In genomic region chr1:42784946-42785693, GRCh38 we compare ENCODE assay signal across 9 cellular contexts. TPM values are rescaled to one million over a fixed set of nuclear protein-coding genes. Genes with fewer than 3 reads are reported as not detected.
A peak's percentile ranks its signal among the peaks of the same experiment; 100 is the strongest.
DNase-seq lines count a peak whose midpoint lies in the region; ATAC-seq and TF ChIP-seq lines count a peak whose summit lies in the region.
"Had no signal": no experiment of that assay in that cellular context is flagged by ENCODE, and none has a peak within 500 bp of the region (broad histone marks: within the 10 kb centered on the region; RNA-seq: fewer than 3 reads in every experiment).

Gene TMEM269, plus strand, starts transcription at chr1:42784991. Its CDS starts 4,903 bp downstream, at chr1:42789894.

- peaks cover 13 to 21% (median 21%) of the 10 kb centered on the region in 3 donors for H3K4me1 Mint-ChIP-seq in naive B cell

- peak; percentile 74 to 78 for ATAC-seq in naive B cell (ENCODE audit: low read depth in 2 of 2)
- no peak for ATAC-seq in thoracic aorta (ENCODE audit: insufficient number of reproducible peaks, low FRiP score, low read depth)
- no peak for ATAC-seq in PC-3

- CTCF ChIA-PET in PC-3 (lab: Charles Lee): no interaction called here

- no peaks in the 10 kb centered on the region for H3K79me2 ChIP-seq in PC-3 (ENCODE audit: low read length)

- intact Hi-C loops in PC-3 (cut with micrococcal nuclease): no loop called here

- H3K9me3 Mint-ChIP-seq in naive B cell: peaks cover 0 to 1% (median 0%) of the 10 kb centered on the region in 7 donors

- TF ChIP-seq CTCF in AG10803 (conservative IDR thresholded peaks at IDR 0.05; ENCODE audit: low read length): no peak
- TF ChIP-seq CTCF in thoracic aorta (IDR thresholded peaks at IDR 0.05): no peak
- TF ChIP-seq CTCF in PC-3 (conservative IDR thresholded peaks at IDR 0.05; ENCODE audit: low read depth, low read length): no peak

- DNase-seq in AG10803 (ENCODE audit: low read depth): no peak
- DNase-seq in activated CD4-positive, alpha-beta T cell treated with anti-CD3 and anti-CD28 coated beads for 4 hours: peak; percentile 26 to 27
- peak; percentile 44 for DNase-seq in dermis blood vessel endothelial cell
- peak; percentile 6 for DNase-seq in naive B cell
- no peak for DNase-seq in thoracic aorta (ENCODE audit: low spot score)
- no peak for DNase-seq in cortex of kidney (lab: John Stamatoyannopoulos, UW)
- no peak for DNase-seq in PC-3
- no peak for DNase-seq in amniotic stem cell (lab: John Stamatoyannopoulos, UW)

- H3K9me3 ChIP-seq in thoracic aorta: no peaks in the 10 kb centered on the region
- no peaks in the 10 kb centered on the region for H3K9me3 ChIP-seq in PC-3 (ENCODE audit: low read length)

- no peak within 1 kb of the TSS for H2AFZ ChIP-seq in PC-3 (ENCODE audit: low read length)

- no peaks in the 10 kb centered on the region for H3F3A ChIP-seq in PC-3 (ENCODE audit: low read length, unreplicated experiment)

- H3K9me2 ChIP-seq in PC-3 (replicated peaks; ENCODE audit: low read length): no peaks in the 10 kb centered on the region

- peak within 1 kb of the TSS; percentile 2 to 75 (median 24) for H3K27ac Mint-ChIP-seq in naive B cell

- H3K36me3 ChIP-seq in thoracic aorta (peaks cover 2% of the 10 kb centered on the region), PC-3 (ENCODE audit: low read depth, low read length) (peaks cover 8% of the 10 kb centered on the region; the same call in 1 of the 2 replicates)

- H3K27me3 ChIP-seq in thoracic aorta (replicated peaks; ENCODE audit: insufficient read depth): no peaks in the 10 kb centered on the region
- H3K27me3 ChIP-seq in PC-3 (ENCODE audit: low read length): no peaks in the 10 kb centered on the region

- no peaks in the 10 kb centered on the region for H3K27me3 Mint-ChIP-seq in naive B cell

- no peak within 1 kb of the TSS for H3K9ac ChIP-seq in PC-3 (ENCODE audit: low read length)

- H3K4me3 Mint-ChIP-seq in naive B cell: peak within 1 kb of the TSS; percentile 70 to 91 (median 88)

- peaks cover 3 to 16% of the 10 kb centered on the region in 2 donors for H3K4me1 ChIP-seq in thoracic aorta (ENCODE audit: control insufficient read depth in 1 of 2, low read depth in 2 of 2)
- H3K4me1 ChIP-seq in PC-3 (ENCODE audit: insufficient read depth, low read length): no peaks in the 10 kb centered on the region

- peaks cover 14 to 15% of the 10 kb centered on the region in 2 donors for H3K36me3 Mint-ChIP-seq in naive B cell

- H3K4me3 ChIP-seq in AG10803 (ENCODE audit: low read length): peak within 1 kb of the TSS; percentile 51
- H3K4me3 ChIP-seq in thoracic aorta: peak within 1 kb of the TSS; percentile 67
- no peak within 1 kb of the TSS for H3K4me3 ChIP-seq in PC-3 (ENCODE audit: low read length)

- no peak within 1 kb of the TSS for H3K4me2 ChIP-seq in PC-3 (ENCODE audit: low read length)

- BruUV-seq in PC-3 (replicated peaks; lab: Mats Ljungman, UMichigan): no TSS peak

- POLR2A ChIA-PET in PC-3 (lab: Charles Lee; ENCODE audit: unreplicated experiment): no interaction called here

- H3K27ac ChIP-seq in thoracic aorta (no peak within 1 kb of the TSS), PC-3 (ENCODE audit: low read length) (no peak within 1 kb of the TSS)

- no peaks in the 10 kb centered on the region for H4K20me1 ChIP-seq in PC-3 (ENCODE audit: low read length)

RNA-seq across cellular contexts. Expression of gene TMEM269, which starts in this region (rescaled TPM):
- not detected in 2 replicates for total RNA-seq in dermis blood vessel endothelial cell
- under 1 TPM in 1 of 6 donors, not detected in 5; 0.11 TPM for polyA plus RNA-seq in naive B cell (ENCODE audit: low read depth in 6 of 6)
- total RNA-seq in thoracic aorta: under 1 TPM; 0.27 to 0.35 TPM
- 0.11 TPM in 1 of 2 replicates, not detected in the other for total RNA-seq in PC-3 (2014; rRNA removed)
- total RNA-seq: SK-MEL-5 had no signal

Comparison
In these comparisons a context has a peak if more than half of its experiments do, and no peak if none do; other contexts are left out.
1. Peak in DNase-seq in dermis blood vessel endothelial cell; RNA of the gene not detected or under 1 TPM.
2. Peak in DNase-seq and ATAC-seq in naive B cell; RNA of the gene not detected or under 1 TPM.
3. DNase-seq: peak in activated CD4-positive, alpha-beta T cell treated with anti-CD3 and anti-CD28 coated beads for 4 hours (2 of 2); none in AG10803 (single experiment), thoracic aorta (single experiment), cortex of kidney (single experiment), PC-3 (single experiment) and amniotic stem cell (single experiment).